ENCODE assay signal across 8 cellular contexts in genomic region chr5:59724482-59725392, GRCh38.
DNase-seq lines count a peak whose midpoint lies in the region; ATAC-seq, FAIRE-seq and TF ChIP-seq lines count a peak whose summit lies in the region.

No MANE protein-coding gene starts in this region.

- H3K36me3 Mint-ChIP-seq in activated naive CD4-positive, alpha-beta T cell treated with anti-CD3 and anti-CD28 coated beads, Interleukin-2, amount 10 ng/mL, durations not matched to agents 7 days and 5 days: no peaks in the 10 kb centered on the region

- H3K9me3 Mint-ChIP-seq in activated naive CD4-positive, alpha-beta T cell treated with anti-CD3 and anti-CD28 coated beads, Interleukin-2, amount 10 ng/mL, durations not matched to agents 7 days and 5 days: no peaks in the 10 kb centered on the region

- H3K27ac Mint-ChIP-seq in activated naive CD4-positive, alpha-beta T cell treated with anti-CD3 and anti-CD28 coated beads, Interleukin-2, amount 10 ng/mL, durations not matched to agents 7 days and 5 days: no peak overlapping the region

- FAIRE-seq in H54 (lab: Jason Lieb, UNC): peak; percentile 48

- H3K4me1 Mint-ChIP-seq in activated naive CD4-positive, alpha-beta T cell treated with anti-CD3 and anti-CD28 coated beads, Interleukin-2, amount 10 ng/mL, durations not matched to agents 7 days and 5 days: no peaks in the 10 kb centered on the region

- no peaks in the 10 kb centered on the region for H3K27me3 Mint-ChIP-seq in activated naive CD4-positive, alpha-beta T cell treated with anti-CD3 and anti-CD28 coated beads, Interleukin-2, amount 10 ng/mL, durations not matched to agents 7 days and 5 days

- H3K4me3 Mint-ChIP-seq in activated naive CD4-positive, alpha-beta T cell treated with anti-CD3 and anti-CD28 coated beads, Interleukin-2, amount 10 ng/mL, durations not matched to agents 7 days and 5 days: no peak overlapping the region

- ATAC-seq in GM21515 (IDR thresholded peaks at IDR 0.05; ENCODE audit: unreplicated experiment): no peak

- no peak for TF ChIP-seq POLR2A in H54 (IDR thresholded peaks at IDR 0.05; ENCODE audit: low read depth, low read length)

- DNase-seq in activated naive CD4-positive, alpha-beta T cell treated with anti-CD3 and anti-CD28 coated beads, Interleukin-2, amount 10 ng/mL, durations not matched to agents 7 days and 5 days: peak; percentile 41
- DNase-seq in activated naive CD4-positive, alpha-beta T cell (lab: John Stamatoyannopoulos, UW): no peak
- peak; percentile 23 for DNase-seq in H54 (ENCODE audit: insufficient read length, low spot score)
- DNase-seq in NCI-H2029 treated with DMSO at 0.1 percent for 48 hours (lab: John Stamatoyannopoulos, UW): peak; percentile 18
- peak; percentile 55 for DNase-seq in astrocyte of the hippocampus (ENCODE audit: low read depth, low spot score)
- DNase-seq in lung microvascular endothelial cell (ENCODE audit: low read depth in 2 of 2): peak; percentile 70 to 72
- DNase-seq in mucosa of gallbladder (ENCODE audit: low spot score): no peak

- CTCF ChIA-PET in activated naive CD4-positive, alpha-beta T cell treated with anti-CD3 and anti-CD28 coated beads, Interleukin-2, amount 10 ng/mL, durations not matched to agents 7 days and 5 days (lab: Charles Lee): interaction anchor here (0.7 to 1.7 kb wide), 5 partner anchors 17 to 514 kb away, joined by 3 to 4 read pairs (median 4); no protein-coding TSS in a partner anchor

Comparison
In these comparisons a context has a peak if more than half of its experiments do, and no peak if none do; other contexts are left out.
1. DNase-seq: peak in activated naive CD4-positive, alpha-beta T cell treated with anti-CD3 and anti-CD28 coated beads, Interleukin-2, amount 10 ng/mL, durations not matched to agents 7 days and 5 days (single experiment), H54 (single experiment), NCI-H2029 treated with DMSO at 0.1 percent for 48 hours (single experiment), astrocyte of the hippocampus (single experiment) and lung microvascular endothelial cell (2 of 2); none in activated naive CD4-positive, alpha-beta T cell (0 of 4) and mucosa of gallbladder (single experiment).